17 cellular contexts compared by ENCODE assay signal in genomic region chr4:3745886-3746656, GRCh38. TPM values are rescaled to one million over a fixed set of nuclear protein-coding genes. Genes with fewer than 3 reads are reported as not detected.
DNase-seq lines count a peak whose midpoint lies in the region; ATAC-seq and TF ChIP-seq lines count a peak whose summit lies in the region.
"Had no signal": no experiment of that assay in that cellular context is flagged by ENCODE, and none has a peak within 500 bp of the region (broad histone marks: within the 10 kb centered on the region; RNA-seq: fewer than 3 reads in every experiment).

No MANE protein-coding gene starts in this region.

- no peak for TF ChIP-seq CTCF in RWPE2 (IDR thresholded peaks at IDR 0.05; ENCODE audit: poor library complexity, severe bottlenecking)

- H3K4me1 ChIP-seq in RWPE2 (ENCODE audit: insufficient read depth, poor library complexity, severe bottlenecking): no peaks in the 10 kb centered on the region
- peaks cover 17% of the 10 kb centered on the region for H3K4me1 ChIP-seq in iPS-20b (ENCODE audit: insufficient read depth, low read length)
- H3K4me1 ChIP-seq: SJCRH30, thyroid gland had no signal

- peaks cover 3% of the 10 kb centered on the region for H3K9me3 ChIP-seq in RWPE2 (ENCODE audit: severe bottlenecking)
- peaks cover 4% of the 10 kb centered on the region; the same call in 1 of the 2 replicates for H3K9me3 ChIP-seq in iPS-20b (ENCODE audit: insufficient read depth, low read depth, low read length)
- H3K9me3 ChIP-seq in MG63: no peaks in the 10 kb centered on the region
- H3K9me3 ChIP-seq: SJCRH30, thyroid gland had no signal

- no peak overlapping the region for H3K27ac ChIP-seq in RWPE2 (ENCODE audit: poor library complexity, severe bottlenecking)
- H3K27ac ChIP-seq in iPS-20b (ENCODE audit: low read length): no peak overlapping the region
- H3K27ac ChIP-seq: epithelial cell of prostate, SJCRH30, thyroid gland had no signal

- POLR2A ChIA-PET in HEK293T (lab: Yijun Ruan, JAX): interaction anchor here (1.3 kb wide), 1 partner anchor 17 kb away, joined by 3 read pairs; no protein-coding TSS in a partner anchor

- H3K4me3 ChIP-seq in RWPE2 (ENCODE audit: severe bottlenecking) (no peak overlapping the region), iPS-20b (ENCODE audit: low read length) (peak overlapping the region; percentile 44; the same call in 1 of the 2 replicates), MG63 (no peak overlapping the region)
- H3K4me3 ChIP-seq: SJCRH30, thyroid gland had no signal

- peak; percentile 54; the same call in 1 of the 3 replicates for ATAC-seq in RWPE2 (ENCODE audit: low read depth)
- no peak for ATAC-seq in GM21786 (IDR thresholded peaks at IDR 0.05; ENCODE audit: unreplicated experiment)
- no peak for ATAC-seq in HG02870 (IDR thresholded peaks at IDR 0.05; ENCODE audit: unreplicated experiment)

- in situ Hi-C loops in Caki2 (cut with HindIII; ENCODE audit: low pct_unique_long_range_greater_than_20kb, low sequenced_read_pairs): no loop called here

- CTCF ChIA-PET in HEK293T (lab: Yijun Ruan, JAX): no interaction called here

- DNase-seq in Caki2 (ENCODE audit: low read depth): peak; percentile 85
- peak; percentile 83 for DNase-seq in HEK293T (ENCODE audit: extremely low spot score)
- DNase-seq in RWPE2 (ENCODE audit: low spot score): no peak
- no peak for DNase-seq in occipital lobe (lab: John Stamatoyannopoulos, UW)
- DNase-seq in MG63: no peak
- DNase-seq: activated CD4-positive, alpha-beta T cell treated with anti-CD3 and anti-CD28 coated beads, Interleukin-2, amount 50 U/mL, for 1 hour; activated naive CD4-positive, alpha-beta T cell treated with anti-CD3 and anti-CD28 coated beads, Interleukin-2, amount 10 ng/mL, durations not matched to agents 7 days and 5 days; activated T-cell treated with anti-CD3 and anti-CD28 coated beads for 4 hours; Karpas-422; NCI-H1436; SJCRH30; small intestine; thyroid gland had no signal

- H3K36me3 ChIP-seq in RWPE2 (ENCODE audit: low read depth) (no peaks in the 10 kb centered on the region), iPS-20b (ENCODE audit: insufficient read depth, low read depth, low read length) (no peaks in the 10 kb centered on the region), MG63 (no peaks in the 10 kb centered on the region)
- H3K36me3 ChIP-seq: SJCRH30, thyroid gland had no signal

- no peak overlapping the region for H3K9ac ChIP-seq in iPS-20b (ENCODE audit: low read depth, low read length)

- H3K27me3 ChIP-seq in RWPE2 (ENCODE audit: insufficient read depth, poor library complexity, severe bottlenecking) (peaks cover 58% of the 10 kb centered on the region), iPS-20b (ENCODE audit: insufficient read depth, low read length) (peaks cover 57% of the 10 kb centered on the region), MG63 (no peaks in the 10 kb centered on the region)

TF ChIP-seq in HEK293T, 16 proteins besides CTCF, POLR2A, EP300 and RAD21:
- TF ChIP-seq FOXK2 (IDR thresholded peaks at IDR 0.05) (no peak), ZNF384 (IDR thresholded peaks at IDR 0.05) (no peak), FOXM1 (IDR thresholded peaks at IDR 0.05; ENCODE audit: borderline replicate concordance) (no peak), SUZ12 (IDR thresholded peaks at IDR 0.05) (no peak), HDGF (IDR thresholded peaks at IDR 0.05; ENCODE audit: borderline replicate concordance) (no peak), ELF4 (IDR thresholded peaks at IDR 0.05) (no peak), SP1 (IDR thresholded peaks at IDR 0.05) (no peak), CTBP1 (IDR thresholded peaks at IDR 0.05; ENCODE audit: borderline replicate concordance) (no peak), BHLHE40 (IDR thresholded peaks at IDR 0.05; ENCODE audit: borderline replicate concordance) (no peak), L3MBTL2 (conservative IDR thresholded peaks at IDR 0.05) (peak; percentile 21), NFRKB (IDR thresholded peaks at IDR 0.05) (no peak), FOXA1 (IDR thresholded peaks at IDR 0.05) (no peak), ARNT (IDR thresholded peaks at IDR 0.05) (peak; percentile 53; the same call in 1 of the 2 replicates), TARDBP (IDR thresholded peaks at IDR 0.05) (no peak), LEF1 (IDR thresholded peaks at IDR 0.05; ENCODE audit: borderline replicate concordance) (no peak)
- TF ChIP-seq, protein P1, sequence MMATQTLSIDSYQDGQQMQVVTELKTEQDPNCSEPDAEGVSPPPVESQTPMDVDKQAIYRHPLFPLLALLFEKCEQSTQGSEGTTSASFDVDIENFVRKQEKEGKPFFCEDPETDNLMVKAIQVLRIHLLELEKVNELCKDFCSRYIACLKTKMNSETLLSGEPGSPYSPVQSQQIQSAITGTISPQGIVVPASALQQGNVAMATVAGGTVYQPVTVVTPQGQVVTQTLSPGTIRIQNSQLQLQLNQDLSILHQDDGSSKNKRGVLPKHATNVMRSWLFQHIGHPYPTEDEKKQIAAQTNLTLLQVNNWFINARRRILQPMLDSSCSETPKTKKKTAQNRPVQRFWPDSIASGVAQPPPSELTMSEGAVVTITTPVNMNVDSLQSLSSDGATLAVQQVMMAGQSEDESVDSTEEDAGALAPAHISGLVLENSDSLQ (IDR thresholded peaks at IDR 0.05): no peak

RNA-seq across cellular contexts. Expression of gene ADRA2C, which starts 20.1 kb away (rescaled TPM):
- total RNA-seq in Caki2 (2014; rRNA removed; shearing (Covaris generic); ENCODE audit: low replicate concordance): 17.6 and 27.3 TPM in 2 replicates
- 2.2 TPM for total RNA-seq in occipital lobe
- 2.3 and 7.8 TPM in 2 replicates for total RNA-seq in MG63 (2014; rRNA removed; shearing (Covaris generic); ENCODE audit: low replicate concordance)

Comparison
In these comparisons a context has a peak if more than half of its experiments do, and no peak if none do; other contexts are left out.
1. DNase-seq: peak in Caki2 (single experiment) and HEK293T (single experiment); none in RWPE2 (single experiment), occipital lobe (single experiment) and MG63 (single experiment).